In genomic region chr20:2653511-2654383, GRCh38 we compare ENCODE assay signal across 8 cellular contexts. TPM values are rescaled to one million over a fixed set of nuclear protein-coding genes. Genes with fewer than 3 reads are reported as not detected.
DNase-seq lines count a peak whose midpoint lies in the region; ATAC-seq, FAIRE-seq and TF ChIP-seq lines count a peak whose summit lies in the region.

No MANE protein-coding gene starts in this region.

- H3K4me2 ChIP-seq in OCI-LY1 (ENCODE audit: low read length) (peak overlapping the region; percentile 97), H1 (ENCODE audit: insufficient read depth in 1 of 2, low read depth in 2 of 2, low read length in 2 of 2) (peak overlapping the region; percentile 84 to 91), neuronal stem cell (ENCODE audit: insufficient read depth, low read length, poor library complexity, severe bottlenecking) (peak overlapping the region; percentile 84)

- no peak overlapping the region for H3K18ac ChIP-seq in H1 (ENCODE audit: extremely low read depth, low read length)
- H3K18ac ChIP-seq in neuronal stem cell (ENCODE audit: low read length), result no peak overlapping the region

- peaks cover 59% of the 10 kb centered on the region for H3K36me3 ChIP-seq in OCI-LY1 (ENCODE audit: insufficient read depth, low read length)
- H3K36me3 ChIP-seq in H1 (ENCODE audit: control insufficient read depth in 2 of 4, insufficient read depth in 4 of 4, low read length in 3 of 4), result peaks cover 39 to 57% (median 50%) of the 10 kb centered on the region in 4 experiments
- peaks cover 45 to 57% of the 10 kb centered on the region in 2 donors for H3K36me3 ChIP-seq in neuronal stem cell (replicated peaks in 1 of 2; ENCODE audit: control insufficient read depth in 2 of 2, insufficient read depth in 2 of 2, low read length in 2 of 2)

- DNase-seq in CD14-positive monocyte (ENCODE audit: low spot score), result no peak
- DNase-seq in H1 (ENCODE audit: low read depth in 1 of 2, low spot score in 2 of 2), result no peak
- no peak for DNase-seq in neuronal stem cell (ENCODE audit: low spot score)
- DNase-seq in cerebellar nuclear complex (lab: John Stamatoyannopoulos, UW), result no peak
- DNase-seq in SKM-1 treated with dmso at 0.1 percent for 144 hours (lab: John Stamatoyannopoulos, UW; ENCODE audit: unreplicated experiment), result no peak

- no peak overlapping the region for H2BK20ac ChIP-seq in H1 (ENCODE audit: low read length)

- H3K27me3 ChIP-seq in OCI-LY1 (ENCODE audit: insufficient read depth, low read length), result no peaks in the 10 kb centered on the region
- no peaks in the 10 kb centered on the region for H3K27me3 ChIP-seq in H1 (replicated peaks in 1 of 4; ENCODE audit: control insufficient read depth in 3 of 4, extremely low read depth in 1 of 4, insufficient read depth in 3 of 4, low read length in 3 of 4)
- no peaks in the 10 kb centered on the region for H3K27me3 ChIP-seq in neuronal stem cell (ENCODE audit: control insufficient read depth in 3 of 3, insufficient read depth in 3 of 3, low read depth in 1 of 3, low read length in 3 of 3)

- peaks cover 20% of the 10 kb centered on the region for H3K4me1 Mint-ChIP-seq in CD14-positive monocyte

- H3K4me3 Mint-ChIP-seq in CD14-positive monocyte, result peak overlapping the region; percentile 88 to 95

- H3K4me3 ChIP-seq in OCI-LY1 (ENCODE audit: low read depth, low read length, poor library complexity, severe bottlenecking) (peak overlapping the region; percentile 100), H1 (ENCODE audit: extremely low read depth in 1 of 4, insufficient read depth in 2 of 4, low read depth in 3 of 4, low read length in 4 of 4) (peak overlapping the region; percentile 94 to 100 (median 98)), neuronal stem cell (ENCODE audit: low read length in 2 of 2) (peak overlapping the region; percentile 93 to 99)

- intact Hi-C loops in CD14-positive monocyte (cut with micrococcal nuclease), result loop anchor here in 1 of 2 donors (5.0 kb wide), 1 partner anchor 551 kb away; the partner anchor contains the start of gene STK35

- H3K56ac ChIP-seq in H1 (replicated peaks; ENCODE audit: insufficient read length, low read depth, low read length), result no peak overlapping the region

- H2BK15ac ChIP-seq in H1 (ENCODE audit: low read length) (no peak overlapping the region), neuronal stem cell (ENCODE audit: low read length) (no peak overlapping the region)

- H2AK5ac ChIP-seq in H1 (ENCODE audit: low read depth, low read length), result peak overlapping the region; percentile 41; the same call in 1 of the 2 replicates
- H2AK5ac ChIP-seq in neuronal stem cell (ENCODE audit: low read depth, low read length), result no peak overlapping the region

- peaks cover 10% of the 10 kb centered on the region for H3K23me2 ChIP-seq in H1 (ENCODE audit: low read depth, low read length)

- H2BK12ac ChIP-seq in H1 (ENCODE audit: low read depth, low read length), result no peak overlapping the region
- no peak overlapping the region for H2BK12ac ChIP-seq in neuronal stem cell (ENCODE audit: low read length)

- CTCF ChIA-PET in H1 (lab: Charles Lee; ENCODE audit: partially characterized antibody), result interaction anchor here (1.1 to 1.5 kb wide), 3 partner anchors 12 to 158 kb away, joined by 3 to 6 read pairs (median 5); no protein-coding TSS in a partner anchor

- no peak for TF ChIP-seq EP300 in H1 (IDR thresholded peaks at IDR 0.05; ENCODE audit: borderline replicate concordance in 1 of 2, low read depth in 2 of 2, low read length in 2 of 2)

- H4K91ac ChIP-seq in H1 (replicated peaks; ENCODE audit: insufficient read length, low read length), result no peak overlapping the region
- H4K91ac ChIP-seq in neuronal stem cell (ENCODE audit: low read depth, low read length, poor library complexity), result no peak overlapping the region

- H4K8ac ChIP-seq in H1 (ENCODE audit: extremely low read depth, insufficient read depth, low read length) (no peak overlapping the region), neuronal stem cell (ENCODE audit: low read depth, low read length) (no peak overlapping the region)

- WGBS in H1 (ENCODE audit: extremely low coverage in 1 of 2, insufficient coverage in 1 of 2, insufficient read length in 1 of 2, insufficient replicate concordance in 2 of 2, low coverage in 1 of 2, low lambda C conversion rate in 2 of 2, missing lambda C conversion rate in 1 of 2), 2 experiments, result 39% methylated on average over 24 of the region's 24 CpGs; no CpG with 5 or more reads in 1 of the 2 experiments
- WGBS in neuronal stem cell (ENCODE audit: extremely low coverage in 2 of 2, insufficient read length in 2 of 2, insufficient replicate concordance in 1 of 2), 2 donors, result no CpG with 5 or more reads among the region's 24 CpGs

- no peak for FAIRE-seq in H1 (lab: Jason Lieb, UNC)

- peak in 1 of 2 experiments; percentile 10; a peak in 1 of 3 replicates for TF ChIP-seq POLR2A in H1 (IDR thresholded peaks at IDR 0.05; ENCODE audit: control extremely low read depth in 1 of 2, low read depth in 2 of 2, low read length in 2 of 2)

- no peak overlapping the region for H3K14ac ChIP-seq in H1 (ENCODE audit: insufficient read length)
- H3K14ac ChIP-seq in neuronal stem cell (ENCODE audit: low read length), result no peak overlapping the region

- H3K27ac ChIP-seq in OCI-LY1 (ENCODE audit: low read depth, low read length, poor library complexity, severe bottlenecking) (peak overlapping the region; percentile 78), H1 (ENCODE audit: low read depth, low read length) (peak overlapping the region; percentile 96; the same call in 1 of the 2 replicates), neuronal stem cell (replicated peaks; ENCODE audit: low read length) (no peak overlapping the region)

- H3K4ac ChIP-seq in H1 (replicated peaks; ENCODE audit: insufficient read length, low read depth, low read length) (peak overlapping the region; percentile 11), neuronal stem cell (ENCODE audit: low read length) (no peak overlapping the region)

- no peak overlapping the region for H4K5ac ChIP-seq in H1 (ENCODE audit: insufficient read length, low read depth, low read length)

- H2AFZ ChIP-seq in OCI-LY1 (ENCODE audit: low read length) (no peak overlapping the region), H1 (ENCODE audit: low read length) (no peak overlapping the region), neuronal stem cell (ENCODE audit: low read length) (no peak overlapping the region)

- H3K27ac Mint-ChIP-seq in CD14-positive monocyte, result peak overlapping the region in 6 of 7 donors; percentile 22 to 95 (median 71)

- H3K79me2 ChIP-seq in OCI-LY1 (ENCODE audit: insufficient read depth, low read length) (peaks cover 25% of the 10 kb centered on the region), H1 (ENCODE audit: control insufficient read depth in 1 of 2, insufficient read depth in 2 of 2, low read length in 2 of 2) (peaks cover 21 to 41% of the 10 kb centered on the region in 2 experiments)

- H2BK5ac ChIP-seq in H1 (ENCODE audit: low read depth, low read length) (peak overlapping the region; percentile 8), neuronal stem cell (ENCODE audit: low read length) (peak overlapping the region; percentile 30)

- H3K9me3 ChIP-seq in OCI-LY1 (ENCODE audit: low read length) (no peaks in the 10 kb centered on the region), H1 (ENCODE audit: insufficient read depth in 2 of 2, low read depth in 1 of 2, low read length in 1 of 2) (no peaks in the 10 kb centered on the region), neuronal stem cell (replicated peaks in 1 of 2; ENCODE audit: control insufficient read depth in 2 of 2, insufficient read depth in 1 of 2, low read depth in 1 of 2, low read length in 2 of 2) (no peaks in the 10 kb centered on the region)

- H3K9me2 ChIP-seq in OCI-LY1 (ENCODE audit: low read depth, low read length), result no peaks in the 10 kb centered on the region

- TF ChIP-seq RAD21 in H1 (IDR thresholded peaks at IDR 0.05 in 1 of 2, conservative IDR thresholded peaks at IDR 0.05 in 1 of 2; ENCODE audit: low read depth in 2 of 2, low read length in 2 of 2), result no peak

- H2BK120ac ChIP-seq in H1 (replicated peaks; ENCODE audit: low read depth, low read length) (no peak overlapping the region), neuronal stem cell (ENCODE audit: low read depth, low read length) (no peak overlapping the region)

- ATAC-seq in GM19023 (IDR thresholded peaks at IDR 0.05; ENCODE audit: unreplicated experiment) (no peak), HG03342 (IDR thresholded peaks at IDR 0.05; ENCODE audit: unreplicated experiment) (no peak)

- 0 out of 2 replicates have a peak, but pooled peaks cover 2% of the 10 kb centered on the region for H4K20me1 ChIP-seq in OCI-LY1 (ENCODE audit: insufficient read depth, low read length)
- peaks cover 40 to 44% of the 10 kb centered on the region in 2 experiments for H4K20me1 ChIP-seq in H1 (replicated peaks in 1 of 2; ENCODE audit: control insufficient read depth in 1 of 2, insufficient read depth in 2 of 2, low read length in 2 of 2)

- H3K9ac ChIP-seq in OCI-LY1 (ENCODE audit: low read length), result peak overlapping the region; percentile 89
- peak overlapping the region; percentile 95 to 99 (median 98) for H3K9ac ChIP-seq in H1 (replicated peaks in 1 of 4; ENCODE audit: extremely low read depth in 1 of 4, low read depth in 3 of 4, low read length in 3 of 4)
- no peak overlapping the region for H3K9ac ChIP-seq in neuronal stem cell (ENCODE audit: low read depth, low read length, poor library complexity)

- H3K36me3 Mint-ChIP-seq in CD14-positive monocyte, result peaks cover 46 to 51% of the 10 kb centered on the region in 2 donors

- H3K79me1 ChIP-seq in H1 (ENCODE audit: low read depth, low read length), result peaks cover 9% of the 10 kb centered on the region
- H3K79me1 ChIP-seq in neuronal stem cell (ENCODE audit: low read depth, low read length), result peaks cover 12% of the 10 kb centered on the region

- peaks cover 7% of the 10 kb centered on the region; the same call in 1 of the 2 replicates for H3F3A ChIP-seq in OCI-LY1 (ENCODE audit: insufficient read depth, low read length)

- TF ChIP-seq CTCF in CD14-positive monocyte (IDR thresholded peaks at IDR 0.05) (no peak), OCI-LY1 (IDR thresholded peaks at IDR 0.05; ENCODE audit: low read length) (no peak), H1 (IDR thresholded peaks at IDR 0.05; ENCODE audit: control extremely low read depth in 1 of 3, insufficient read depth in 1 of 3, low read depth in 1 of 3, low read length in 3 of 3) (no peak)

- no peaks in the 10 kb centered on the region for H3K9me3 Mint-ChIP-seq in CD14-positive monocyte

- no peaks in the 10 kb centered on the region for H3K27me3 Mint-ChIP-seq in CD14-positive monocyte (ENCODE audit: low read depth in 3 of 3)

- H3K4me1 ChIP-seq in OCI-LY1 (ENCODE audit: insufficient read depth, low read length, severe bottlenecking) (peaks cover 34% of the 10 kb centered on the region), H1 (replicated peaks in 1 of 4; ENCODE audit: control insufficient read depth in 3 of 4, insufficient read depth in 4 of 4, low read length in 3 of 4) (peaks cover 0 to 5% (median 3%) of the 10 kb centered on the region in 4 experiments; a peak in 5 of 7 replicates), neuronal stem cell (ENCODE audit: control insufficient read depth in 2 of 2, insufficient read depth in 1 of 2, low read depth in 1 of 2, low read length in 2 of 2) (peaks cover 7 to 17% of the 10 kb centered on the region in 2 donors)

- POLR2A ChIA-PET in H1 (lab: Charles Lee; ENCODE audit: partially characterized antibody), result interaction anchor here (0.7 to 28.5 kb wide), 38 partner anchors 5 to 455 kb away, joined by 3 to 463 read pairs (median 4); partner anchors contain the start of genes IDH3B, NOP56, PCED1A and SNRPB

- H3K23ac ChIP-seq in H1 (ENCODE audit: insufficient read length) (no peak overlapping the region), neuronal stem cell (ENCODE audit: low read depth, low read length, poor library complexity) (no peak overlapping the region)

RNA-seq across cellular contexts. Expression of gene NOP56, which starts 1.3 kb away (rescaled TPM):
- polyA plus RNA-seq in CD14-positive monocyte, result 10 to 100 TPM; 27.3 to 33.1 TPM
- 668 and 677 TPM in 2 replicates for total RNA-seq in H1 (2021; fragmentation: NEBNext Ultra II Directional; extraction: Animal tissue kit (Norgen Biotek cat#: 25700))
- polyA plus RNA-seq in H1 (2011; rRNA removed), result 364 and 391 TPM in 2 replicates
- 433 TPM for polyA plus RNA-seq in H1 (2011; cell fraction: cytosol; rRNA removed)
- polyA plus RNA-seq in H1 (2011; cell fraction: nucleus; rRNA removed), result 1,642 TPM
- 603 to 679 TPM (median 649 TPM) in 4 replicates for polyA plus RNA-seq in H1 (2012, experiment 1 of 2)
- 135 TPM for polyA plus RNA-seq in H1 (2012, experiment 2 of 2)
- polyA plus RNA-seq in H1 (2013, experiment 1 of 2), result 937 TPM
- polyA plus RNA-seq in H1 (2013, experiment 2 of 2), result 806 TPM
- polyA minus RNA-seq in H1 (2011; rRNA and poly(A)+ RNA removed), result 546 and 558 TPM in 2 replicates
- 255 TPM for polyA minus RNA-seq in H1 (2011; cell fraction: cytosol; rRNA and poly(A)+ RNA removed)
- 857 TPM for polyA minus RNA-seq in H1 (2011; cell fraction: nucleus; rRNA and poly(A)+ RNA removed)
- polyA plus RNA-seq in neuronal stem cell (2013, experiment 1 of 2), result 194 TPM
- polyA plus RNA-seq in neuronal stem cell (2013, experiment 2 of 2), result 188 TPM

RNA-seq across cellular contexts. Expression of gene IDH3B, which starts 10.3 kb away (rescaled TPM):
- polyA plus RNA-seq in CD14-positive monocyte, result 100 to 1,000 TPM; 102 to 103 TPM
- total RNA-seq in H1 (2021; fragmentation: NEBNext Ultra II Directional; extraction: Animal tissue kit (Norgen Biotek cat#: 25700)), result 103 and 110 TPM in 2 replicates
- polyA plus RNA-seq in H1 (2011; rRNA removed), result 162 and 167 TPM in 2 replicates
- polyA plus RNA-seq in H1 (2011; cell fraction: cytosol; rRNA removed), result 202 TPM
- polyA plus RNA-seq in H1 (2011; cell fraction: nucleus; rRNA removed), result 428 TPM
- 129 to 159 TPM (median 155 TPM) in 4 replicates for polyA plus RNA-seq in H1 (2012, experiment 1 of 2)
- 85.7 TPM for polyA plus RNA-seq in H1 (2012, experiment 2 of 2)
- polyA plus RNA-seq in H1 (2013, experiment 1 of 2), result 59.3 TPM
- polyA plus RNA-seq in H1 (2013, experiment 2 of 2), result 52.9 TPM
- polyA minus RNA-seq in H1 (2011; rRNA and poly(A)+ RNA removed), result 173 and 188 TPM in 2 replicates
- 64.4 TPM for polyA minus RNA-seq in H1 (2011; cell fraction: cytosol; rRNA and poly(A)+ RNA removed)
- polyA minus RNA-seq in H1 (2011; cell fraction: nucleus; rRNA and poly(A)+ RNA removed), result 114 TPM
- 44.0 TPM for polyA plus RNA-seq in neuronal stem cell (2013, experiment 1 of 2)
- polyA plus RNA-seq in neuronal stem cell (2013, experiment 2 of 2), result 43.1 TPM

RNA-seq across cellular contexts. Expression of gene EBF4, which starts 38.8 kb away (rescaled TPM):
- polyA plus RNA-seq in CD14-positive monocyte (not detected), H1 (2011; rRNA removed) (2.9 and 3.6 TPM in 2 replicates)
- total RNA-seq in H1 (2021; fragmentation: NEBNext Ultra II Directional; extraction: Animal tissue kit (Norgen Biotek cat#: 25700)), result 1.2 and 1.6 TPM in 2 replicates
- 2.9 TPM for polyA plus RNA-seq in H1 (2011; cell fraction: cytosol; rRNA removed)
- polyA plus RNA-seq in H1 (2011; cell fraction: nucleus; rRNA removed), result 16.0 TPM
- 3.0 to 6.6 TPM (median 3.9 TPM) in 4 replicates for polyA plus RNA-seq in H1 (2012, experiment 1 of 2)
- polyA plus RNA-seq in H1 (2012, experiment 2 of 2), result 2.3 TPM
- polyA plus RNA-seq in H1 (2013, experiment 1 of 2), result 1.5 TPM
- polyA plus RNA-seq in H1 (2013, experiment 2 of 2), result 1.2 TPM
- 1.7 and 2.3 TPM in 2 replicates for polyA minus RNA-seq in H1 (2011; rRNA and poly(A)+ RNA removed)
- polyA minus RNA-seq in H1 (2011; cell fraction: cytosol; rRNA and poly(A)+ RNA removed), result 1.9 TPM
- 2.4 TPM for polyA minus RNA-seq in H1 (2011; cell fraction: nucleus; rRNA and poly(A)+ RNA removed)
- polyA plus RNA-seq in neuronal stem cell (2013, experiment 1 of 2), result 19.6 TPM
- 17.3 TPM for polyA plus RNA-seq in neuronal stem cell (2013, experiment 2 of 2)
